3 cellular contexts compared by ENCODE assay signal in genomic region chr7:81277691-81278090, GRCh38.
"Had no signal": no experiment of that assay in that cellular context is flagged by ENCODE, and none has a peak within 500 bp of the region (broad histone marks: within the 10 kb centered on the region; RNA-seq: fewer than 3 reads in every experiment).

No MANE protein-coding gene starts in this region.

- DNase-seq: GDM1, GF-D8 had no signal

- ATAC-seq: GM12878 had no signal

- H3K4me3 ChIP-seq: GM12878 had no signal
